Comparison of ENCODE assay signal across 21 cellular contexts in the genomic region with DNA sequence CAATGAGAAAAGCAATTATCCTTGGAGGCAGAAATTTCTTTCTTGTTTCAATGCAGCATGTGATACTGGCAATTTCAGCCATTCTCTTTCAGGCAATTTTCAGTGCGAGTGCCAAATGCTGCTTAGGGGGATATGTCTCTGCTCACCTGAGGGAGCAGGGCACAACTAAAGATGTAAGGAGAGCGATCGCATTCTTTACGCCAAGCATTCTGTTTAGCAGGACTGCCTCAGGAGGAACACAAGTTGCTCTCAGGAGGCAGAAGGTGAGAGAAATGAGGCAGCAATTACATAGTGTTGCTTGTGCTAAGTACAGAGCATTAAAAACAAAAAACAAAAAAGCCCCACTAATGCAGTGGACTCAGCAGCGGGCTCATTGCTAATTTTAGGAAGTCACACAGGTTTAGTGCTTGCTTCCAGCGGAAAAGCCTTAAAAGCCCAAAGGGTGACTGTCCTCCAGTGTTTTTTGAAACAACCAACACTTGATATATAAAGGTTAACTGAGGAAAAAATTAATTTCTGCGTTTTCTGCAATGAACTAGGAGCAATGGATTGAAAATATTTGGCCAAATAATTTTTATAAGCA.
DNase-seq lines count a peak whose midpoint lies in the region; ATAC-seq lines count a peak whose summit lies in the region.
"Had no signal": no experiment of that assay in that cellular context is flagged by ENCODE, and none has a peak within 500 bp of the region (broad histone marks: within the 10 kb centered on the region; RNA-seq: fewer than 3 reads in every experiment).

No MANE protein-coding gene starts in this region.

- peak overlapping the region; percentile 98 for H3K18ac ChIP-seq in mesendoderm (ENCODE audit: low read length)

- no peaks in the 10 kb centered on the region for H3K27me3 ChIP-seq in HUES64 (ENCODE audit: insufficient read depth, low read length)
- H3K27me3 ChIP-seq in mesendoderm (ENCODE audit: insufficient read depth, low read length, poor library complexity) = no peaks in the 10 kb centered on the region
- H3K27me3 ChIP-seq: adrenal gland, cardiac muscle cell, SJSA1, upper lobe of left lung had no signal

- H3K4me2 ChIP-seq in mesendoderm (ENCODE audit: low read length) = no peak overlapping the region

- H3K27ac ChIP-seq in HUES64 (ENCODE audit: low read depth, low read length) = peak overlapping the region; percentile 98
- peak overlapping the region; percentile 79 for H3K27ac ChIP-seq in mesendoderm (ENCODE audit: low read depth, low read length)
- H3K27ac ChIP-seq: adrenal gland, cardiac muscle cell, SJSA1, upper lobe of left lung had no signal

- ATAC-seq in HG02642 (IDR thresholded peaks at IDR 0.05; ENCODE audit: poor library complexity, unreplicated experiment) = no peak
- ATAC-seq: stimulated activated naive CD8-positive, alpha-beta T cell treated with anti-CD3 and anti-CD28 coated beads, Interleukin-15, amount 100 ng/mL, for 72 hours had no signal

- no peaks in the 10 kb centered on the region for H3K79me1 ChIP-seq in mesendoderm (ENCODE audit: low read length)

- H4K5ac ChIP-seq in mesendoderm (ENCODE audit: low read length) = no peak overlapping the region

- no peak overlapping the region for H4K8ac ChIP-seq in mesendoderm (ENCODE audit: low read depth, low read length)

- H2BK5ac ChIP-seq in mesendoderm (ENCODE audit: low read length) = peak overlapping the region; percentile 56

- H3K23ac ChIP-seq in mesendoderm (ENCODE audit: low read length) = no peak overlapping the region

- H2AK5ac ChIP-seq in mesendoderm (ENCODE audit: low read length) = no peak overlapping the region

- peak overlapping the region; percentile 73 for H3K56ac ChIP-seq in mesendoderm (ENCODE audit: low read length)

- no peaks in the 10 kb centered on the region for H3K36me3 ChIP-seq in ES-I3 (ENCODE audit: insufficient read depth, low read length)
- no peaks in the 10 kb centered on the region; the same call in 1 of the 2 replicates for H3K36me3 ChIP-seq in HUES64 (ENCODE audit: insufficient read depth, low read length)
- no peaks in the 10 kb centered on the region for H3K36me3 ChIP-seq in mesendoderm (ENCODE audit: control insufficient read depth, insufficient read depth, low read length)
- H3K36me3 ChIP-seq: adrenal gland, cardiac muscle cell, upper lobe of left lung had no signal

- H3K4me1 ChIP-seq in ES-I3 (ENCODE audit: insufficient read depth, low read length) = peaks cover 56% of the 10 kb centered on the region
- H3K4me1 ChIP-seq in HUES64 (ENCODE audit: insufficient read depth, low read length) = peaks cover 64% of the 10 kb centered on the region
- peaks cover 18% of the 10 kb centered on the region for H3K4me1 ChIP-seq in mesendoderm (ENCODE audit: control insufficient read depth, low read depth, low read length)
- H3K4me1 ChIP-seq: SJSA1, upper lobe of left lung had no signal

- H3K4ac ChIP-seq in mesendoderm (ENCODE audit: low read depth, low read length) = no peak overlapping the region

- 44% methylated on average over 6 of the region's 7 CpGs for WGBS in HUES64
- WGBS in mesendoderm (ENCODE audit: extremely low coverage, insufficient coverage, low lambda C conversion rate) = no CpG with 5 or more reads among the region's 7 CpGs

- peak; percentile 18 for DNase-seq in cerebellum (ENCODE audit: low spot score)
- DNase-seq in mesendoderm = peak; percentile 70
- DNase-seq in RPMI8226 = no peak
- no peak for DNase-seq in putamen (ENCODE audit: low spot score)
- DNase-seq in hippocampal formation (lab: John Stamatoyannopoulos, UW) = no peak
- DNase-seq: activated CD4-positive, CD25-positive, alpha-beta regulatory T cell treated with anti-CD3 and anti-CD28 coated beads, Interleukin-2, amount 50 U/mL, for 72 hours; adrenal gland; DND-41; glutamatergic neuron; NCI-H1105 treated with DMSO at 0.1 percent for 48 hours; NCI-H2171; NCI-H748 treated with DMSO at 0.1 percent for 48 hours; posterior cingulate gyrus; stimulated activated CD4-positive, alpha-beta T cell treated with anti-CD3 and anti-CD28 coated beads, Interleukin-2, amount 100 ng/mL, for 24 hours; stimulated activated naive CD8-positive, alpha-beta T cell treated with anti-CD3 and anti-CD28 coated beads, Interleukin-15, amount 100 ng/mL, for 72 hours; upper lobe of left lung had no signal

- H3K4me3 ChIP-seq in HUES64 (ENCODE audit: low read length) (0 out of 2 replicates have a peak overlapping the region, but pooled peaks have one; percentile 2), mesendoderm (ENCODE audit: low read length) (no peak overlapping the region)
- H3K4me3 ChIP-seq: adrenal gland, cardiac muscle cell, SJSA1, upper lobe of left lung had no signal

- peak overlapping the region; percentile 67 for H2BK15ac ChIP-seq in mesendoderm (replicated peaks; ENCODE audit: low read depth)

- H3K9ac ChIP-seq in ES-I3 (ENCODE audit: low read depth, low read length) (peak overlapping the region; percentile 35; the same call in 1 of the 2 replicates), HUES64 (ENCODE audit: low read depth, low read length) (peak overlapping the region; percentile 75), mesendoderm (ENCODE audit: low read length) (peak overlapping the region; percentile 5)

- peak overlapping the region; percentile 18 for H2BK120ac ChIP-seq in mesendoderm (ENCODE audit: low read depth, low read length)

- H3K9me3 ChIP-seq in ES-I3 (ENCODE audit: control insufficient read depth, insufficient read depth, low read length) (peaks cover 6% of the 10 kb centered on the region), HUES64 (ENCODE audit: insufficient read depth, low read depth, low read length) (peaks cover 11% of the 10 kb centered on the region)
- H3K9me3 ChIP-seq: adrenal gland, SJSA1 had no signal

- H3K79me2 ChIP-seq in mesendoderm (ENCODE audit: control insufficient read depth, insufficient read depth, low read length) = no peaks in the 10 kb centered on the region

Comparison
In these comparisons a context has a peak if more than half of its experiments do, and no peak if none do; other contexts are left out.
1. H3K9ac ChIP-seq: peak in every context shown above with its lines; median percentile 75 in HUES64; 35 in ES-I3; 5 in mesendoderm.
2. DNase-seq: peak in cerebellum (single experiment) and mesendoderm (single experiment); none in RPMI8226 (single experiment), putamen (single experiment) and hippocampal formation (0 of 2).